ENCODE assay signal across 13 cellular contexts in genomic region chr16:49781401-49781800, GRCh38.
DNase-seq lines count a peak whose midpoint lies in the region; ATAC-seq and TF ChIP-seq lines count a peak whose summit lies in the region.
"Had no signal": no experiment of that assay in that cellular context is flagged by ENCODE, and none has a peak within 500 bp of the region (broad histone marks: within the 10 kb centered on the region; RNA-seq: fewer than 3 reads in every experiment).

No MANE protein-coding gene starts in this region.

- H2AFZ ChIP-seq in GM23248: no peak overlapping the region

- 13 to 17% methylated on average over 14 of the region's 14 CpGs for WGBS in GM23248 (ENCODE audit: low coverage in 1 of 2, low lambda C conversion rate in 2 of 2, missing lambda C conversion rate in 2 of 2), 2 experiments
- 67% methylated on average over 12 of the region's 14 CpGs for WGBS in right lobe of liver (ENCODE audit: insufficient coverage, low coverage, low lambda C conversion rate, missing lambda C conversion rate)

- H3K36me3 ChIP-seq in GM23248 (ENCODE audit: low read depth) (no peaks in the 10 kb centered on the region), right lobe of liver (no peaks in the 10 kb centered on the region)
- H3K36me3 ChIP-seq: HAP-1 had no signal

- CTCF ChIA-PET in activated naive CD4-positive, alpha-beta T cell treated with anti-CD3 and anti-CD28 coated beads for 36 hours (lab: Charles Lee): no interaction called here

- H3K27me3 ChIP-seq in GM23248 (replicated peaks; ENCODE audit: insufficient read depth) (no peaks in the 10 kb centered on the region), right lobe of liver (no peaks in the 10 kb centered on the region)

- no peaks in the 10 kb centered on the region for H3K27me3 Mint-ChIP-seq in activated naive CD4-positive, alpha-beta T cell treated with anti-CD3 and anti-CD28 coated beads for 36 hours (ENCODE audit: low read depth)
- H3K27me3 Mint-ChIP-seq: CD4-positive, alpha-beta T cell had no signal

- H3K9me2 ChIP-seq in GM23248 (ENCODE audit: insufficient read depth): no peaks in the 10 kb centered on the region

- no peak overlapping the region for H3K4me2 ChIP-seq in GM23248 (ENCODE audit: unreplicated experiment)

- no peaks in the 10 kb centered on the region for H4K20me1 ChIP-seq in GM23248 (ENCODE audit: insufficient read depth)

- H3K27ac ChIP-seq in GM23248 (no peak overlapping the region), right lobe of liver (no peak overlapping the region)

- no peaks in the 10 kb centered on the region for H3K4me1 Mint-ChIP-seq in activated naive CD4-positive, alpha-beta T cell treated with anti-CD3 and anti-CD28 coated beads for 36 hours (ENCODE audit: low read depth)
- H3K4me1 Mint-ChIP-seq: B cell had no signal

- H3K4me3 ChIP-seq in GM23248 (no peak overlapping the region), fibroblast of the aortic adventitia (ENCODE audit: low read depth, low read length) (no peak overlapping the region), right lobe of liver (no peak overlapping the region)
- H3K4me3 ChIP-seq: HAP-1 had no signal

- DNase-seq in GM23248: peak; percentile 10
- DNase-seq in NCI-H2227 treated with DMSO at 0.1 percent for 48 hours (lab: John Stamatoyannopoulos, UW): peak; percentile 23
- peak; percentile 4 for DNase-seq in fibroblast of the aortic adventitia (ENCODE audit: low read depth)
- no peak for DNase-seq in sciatic nerve (ENCODE audit: low spot score)
- DNase-seq in activated naive CD4-positive, alpha-beta T cell treated with anti-CD3 and anti-CD28 coated beads for 36 hours: no peak
- DNase-seq in right lobe of liver: no peak
- DNase-seq: C1 segment of cervical spinal cord; Calu3; CD4-positive, alpha-beta T cell; DMS 273 treated with DMSO at 0.1 percent for 48 hours had no signal

- no peaks in the 10 kb centered on the region for H3K79me2 ChIP-seq in GM23248 (ENCODE audit: insufficient read depth)

- H3K4me1 ChIP-seq in GM23248 (ENCODE audit: insufficient read depth): no peaks in the 10 kb centered on the region
- H3K4me1 ChIP-seq in right lobe of liver: no peaks in the 10 kb centered on the region
- H3K4me1 ChIP-seq: HAP-1 had no signal

- TF ChIP-seq CTCF in fibroblast of the aortic adventitia (IDR thresholded peaks at IDR 0.05; ENCODE audit: insufficient read depth, low read length) (no peak), right lobe of liver (IDR thresholded peaks at IDR 0.05) (no peak)

- intact Hi-C loops in sciatic nerve (cut with DNase I) (no loop called here), right lobe of liver (cut with DNase I) (no loop called here)
- intact Hi-C loops in activated naive CD4-positive, alpha-beta T cell treated with anti-CD3 and anti-CD28 coated beads for 36 hours (cut with micrococcal nuclease): no loop called here

- no peaks in the 10 kb centered on the region for H3F3A ChIP-seq in GM23248 (ENCODE audit: insufficient read depth)

- H3K27ac Mint-ChIP-seq in activated naive CD4-positive, alpha-beta T cell treated with anti-CD3 and anti-CD28 coated beads for 36 hours: no peak overlapping the region
- H3K27ac Mint-ChIP-seq: B cell; CD4-positive, alpha-beta T cell had no signal

- H3K9ac ChIP-seq in GM23248: no peak overlapping the region

- in situ Hi-C loops in GM23248 (cut with MboI): no loop called here

- no peak for TF ChIP-seq POLR2A in right lobe of liver (IDR thresholded peaks at IDR 0.05)

- H3K9me3 ChIP-seq in GM23248 (ENCODE audit: low read depth) (no peaks in the 10 kb centered on the region), right lobe of liver (no peaks in the 10 kb centered on the region)
- H3K9me3 ChIP-seq: HAP-1 had no signal

- no peaks in the 10 kb centered on the region for H3K9me3 Mint-ChIP-seq in activated naive CD4-positive, alpha-beta T cell treated with anti-CD3 and anti-CD28 coated beads for 36 hours
- H3K9me3 Mint-ChIP-seq: CD4-positive, alpha-beta T cell had no signal

- H3K36me3 Mint-ChIP-seq in activated naive CD4-positive, alpha-beta T cell treated with anti-CD3 and anti-CD28 coated beads for 36 hours (ENCODE audit: low read depth): no peaks in the 10 kb centered on the region

- ATAC-seq in sciatic nerve (peak; percentile 77), GM19397 (IDR thresholded peaks at IDR 0.05; ENCODE audit: unreplicated experiment) (no peak), right lobe of liver (no peak)

- H3K4me3 Mint-ChIP-seq in activated naive CD4-positive, alpha-beta T cell treated with anti-CD3 and anti-CD28 coated beads for 36 hours: no peak overlapping the region
- H3K4me3 Mint-ChIP-seq: B cell; CD4-positive, alpha-beta T cell had no signal

Comparison
In these comparisons a context has a peak if more than half of its experiments do, and no peak if none do; other contexts are left out.
1. DNase-seq: peak in GM23248 (single experiment), NCI-H2227 treated with DMSO at 0.1 percent for 48 hours (single experiment) and fibroblast of the aortic adventitia (single experiment); none in sciatic nerve (single experiment), activated naive CD4-positive, alpha-beta T cell treated with anti-CD3 and anti-CD28 coated beads for 36 hours (single experiment) and right lobe of liver (0 of 3).